In the genomic region with DNA sequence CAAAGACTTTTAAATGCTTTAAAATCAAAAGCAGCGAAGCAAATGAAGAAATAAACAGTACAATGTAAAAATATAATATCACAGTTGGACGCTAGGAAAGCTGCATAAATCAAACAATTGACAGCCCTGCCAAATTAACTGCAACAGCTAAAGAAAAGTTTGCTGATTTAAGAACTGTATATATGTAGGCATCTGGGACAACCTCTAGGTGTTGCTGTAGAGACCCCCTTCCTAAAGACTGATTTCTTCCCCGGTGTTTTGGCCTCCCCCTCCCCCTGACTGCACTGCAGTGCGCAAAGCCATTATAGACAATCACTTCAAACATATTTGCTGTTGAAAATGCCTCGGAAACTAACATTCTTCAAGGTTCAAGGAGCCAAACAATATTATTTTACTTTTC, we compare ENCODE assay signal across 2 cellular contexts.
TF ChIP-seq lines count a peak whose summit lies in the region.

No MANE protein-coding gene starts in this region.

TF ChIP-seq in H1, 55 proteins besides CTCF, POLR2A, EP300 and RAD21 (continued from another document):
- TF ChIP-seq KDM1A (IDR thresholded peaks at IDR 0.05; ENCODE audit: borderline replicate concordance, low read length) (0 out of 2 replicates have a peak, but pooled peaks have one; percentile 18), NRF1 (IDR thresholded peaks at IDR 0.05; ENCODE audit: low read depth, low read length) (no peak), EZH2 (IDR thresholded peaks at IDR 0.05; ENCODE audit: low read depth, low read length, severe bottlenecking) (no peak)

TF ChIP-seq in neural cell, 6 proteins besides CTCF, POLR2A, EP300 and RAD21 (continued from another document):
- TF ChIP-seq POLR2AphosphoS5 (IDR thresholded peaks at IDR 0.05), result no peak
- TF ChIP-seq TAF1 (IDR thresholded peaks at IDR 0.05; ENCODE audit: low read depth), result no peak
- peak; percentile 13 for TF ChIP-seq MXI1 (conservative IDR thresholded peaks at IDR 0.05; ENCODE audit: poor library complexity, severe bottlenecking)
- TF ChIP-seq EZH2 (IDR thresholded peaks at IDR 0.05; ENCODE audit: borderline replicate concordance, insufficient read depth, low read length, poor library complexity, severe bottlenecking), result no peak
- TF ChIP-seq, protein P1, sequence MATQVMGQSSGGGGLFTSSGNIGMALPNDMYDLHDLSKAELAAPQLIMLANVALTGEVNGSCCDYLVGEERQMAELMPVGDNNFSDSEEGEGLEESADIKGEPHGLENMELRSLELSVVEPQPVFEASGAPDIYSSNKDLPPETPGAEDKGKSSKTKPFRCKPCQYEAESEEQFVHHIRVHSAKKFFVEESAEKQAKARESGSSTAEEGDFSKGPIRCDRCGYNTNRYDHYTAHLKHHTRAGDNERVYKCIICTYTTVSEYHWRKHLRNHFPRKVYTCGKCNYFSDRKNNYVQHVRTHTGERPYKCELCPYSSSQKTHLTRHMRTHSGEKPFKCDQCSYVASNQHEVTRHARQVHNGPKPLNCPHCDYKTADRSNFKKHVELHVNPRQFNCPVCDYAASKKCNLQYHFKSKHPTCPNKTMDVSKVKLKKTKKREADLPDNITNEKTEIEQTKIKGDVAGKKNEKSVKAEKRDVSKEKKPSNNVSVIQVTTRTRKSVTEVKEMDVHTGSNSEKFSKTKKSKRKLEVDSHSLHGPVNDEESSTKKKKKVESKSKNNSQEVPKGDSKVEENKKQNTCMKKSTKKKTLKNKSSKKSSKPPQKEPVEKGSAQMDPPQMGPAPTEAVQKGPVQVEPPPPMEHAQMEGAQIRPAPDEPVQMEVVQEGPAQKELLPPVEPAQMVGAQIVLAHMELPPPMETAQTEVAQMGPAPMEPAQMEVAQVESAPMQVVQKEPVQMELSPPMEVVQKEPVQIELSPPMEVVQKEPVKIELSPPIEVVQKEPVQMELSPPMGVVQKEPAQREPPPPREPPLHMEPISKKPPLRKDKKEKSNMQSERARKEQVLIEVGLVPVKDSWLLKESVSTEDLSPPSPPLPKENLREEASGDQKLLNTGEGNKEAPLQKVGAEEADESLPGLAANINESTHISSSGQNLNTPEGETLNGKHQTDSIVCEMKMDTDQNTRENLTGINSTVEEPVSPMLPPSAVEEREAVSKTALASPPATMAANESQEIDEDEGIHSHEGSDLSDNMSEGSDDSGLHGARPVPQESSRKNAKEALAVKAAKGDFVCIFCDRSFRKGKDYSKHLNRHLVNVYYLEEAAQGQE (IDR thresholded peaks at IDR 0.05; ENCODE audit: borderline replicate concordance), result no peak
TF ChIP-seq in neural cell: peak in this region for 2.
